21 cellular contexts compared by ENCODE assay signal in genomic region chr15:51491941-51492340, GRCh38.
DNase-seq lines count a peak whose midpoint lies in the region; ATAC-seq, FAIRE-seq and TF ChIP-seq lines count a peak whose summit lies in the region.
"Had no signal": no experiment of that assay in that cellular context is flagged by ENCODE, and none has a peak within 500 bp of the region (broad histone marks: within the 10 kb centered on the region; RNA-seq: fewer than 3 reads in every experiment).

No MANE protein-coding gene starts in this region.

- CTCF ChIA-PET in A549 (lab: Yijun Ruan, JAX): interaction anchor here (0.6 to 2.0 kb wide), 2 partner anchors 9 to 11 kb away, joined by 3 to 5 read pairs; no protein-coding TSS in a partner anchor
- CTCF ChIA-PET in H1 (lab: Charles Lee; ENCODE audit: partially characterized antibody): interaction anchor here (0.6 to 1.3 kb wide), 2 partner anchors 89 to 1657 kb away, joined by 3 read pairs; no protein-coding TSS in a partner anchor

- no peak for TF ChIP-seq RAD21 in A549 (conservative IDR thresholded peaks at IDR 0.05 in 1 of 2, IDR thresholded peaks at IDR 0.05 in 1 of 2)
- TF ChIP-seq RAD21 in H1 (IDR thresholded peaks at IDR 0.05 in 1 of 2, conservative IDR thresholded peaks at IDR 0.05 in 1 of 2; ENCODE audit: low read depth in 2 of 2, low read length in 2 of 2): no peak

- DNase-seq in A549 (ENCODE audit: low read depth in 1 of 2, low spot score in 1 of 2) (no peak), GM12891 (ENCODE audit: insufficient read length, low spot score) (no peak), H1 (ENCODE audit: low read depth in 1 of 2, low spot score in 2 of 2) (no peak), pancreas (no peak), gastrocnemius medialis (no peak)
- DNase-seq: 8988T; C1 segment of cervical spinal cord; Caco-2; CD4-positive, CD25-positive, alpha-beta regulatory T cell; CD8-positive, alpha-beta T cell; DMS153; DND-41; GM23248; HFFc6 had no signal

- H4K8ac ChIP-seq in H1 (ENCODE audit: extremely low read depth, insufficient read depth, low read length): peak overlapping the region; percentile 51; the same call in 1 of the 2 replicates

- H3K23me2 ChIP-seq in H1 (ENCODE audit: low read depth, low read length): no peaks in the 10 kb centered on the region

- POLR2A ChIA-PET in A549 (lab: Yijun Ruan, JAX): no interaction called here
- POLR2A ChIA-PET in H1 (lab: Charles Lee; ENCODE audit: partially characterized antibody): no interaction called here

- H3K4me2 ChIP-seq in A549 (no peak overlapping the region), H1 (ENCODE audit: insufficient read depth in 1 of 2, low read depth in 2 of 2, low read length in 2 of 2) (no peak overlapping the region)

- in situ Hi-C loops in gastrocnemius medialis (cut with MboI; ENCODE audit: low sequenced_read_pairs in 4 of 4): no loop called here

- no peak overlapping the region for H3K4ac ChIP-seq in H1 (replicated peaks; ENCODE audit: insufficient read length, low read depth, low read length)

- FAIRE-seq in A549 (lab: Jason Lieb, UNC) (peak; percentile 32), GM12891 (lab: Jason Lieb, UNC) (peak; percentile 43), H1 (lab: Jason Lieb, UNC) (no peak), pancreas (lab: Jason Lieb, UNC) (no peak)
- FAIRE-seq: G401.6, GM18507, GM19239, H54 had no signal

- no peak overlapping the region for H2BK12ac ChIP-seq in H1 (ENCODE audit: low read depth, low read length)

- no peak overlapping the region for H4K91ac ChIP-seq in H1 (replicated peaks; ENCODE audit: insufficient read length, low read length)

- H3K14ac ChIP-seq in H1 (ENCODE audit: insufficient read length): no peak overlapping the region

- no peak overlapping the region for H2BK20ac ChIP-seq in H1 (ENCODE audit: low read length)

- no peaks in the 10 kb centered on the region for H4K20me1 ChIP-seq in H1 (replicated peaks in 1 of 2; ENCODE audit: control insufficient read depth in 1 of 2, insufficient read depth in 2 of 2, low read length in 2 of 2)

- intact Hi-C loops in pancreas (cut with DNase I): no loop called here
- intact Hi-C loops in gastrocnemius medialis (cut with DNase I; ENCODE audit: low total_unique reads): no loop called here

- no peak overlapping the region for H4K5ac ChIP-seq in H1 (ENCODE audit: insufficient read length, low read depth, low read length)

- no peak for TF ChIP-seq POLR2A in A549 (IDR thresholded peaks at IDR 0.05; ENCODE audit: low read length)
- no peak for TF ChIP-seq POLR2A in GM12891 (IDR thresholded peaks at IDR 0.05; ENCODE audit: low read depth, low read length)
- TF ChIP-seq POLR2A in H1 (IDR thresholded peaks at IDR 0.05; ENCODE audit: control extremely low read depth in 1 of 2, low read depth in 2 of 2, low read length in 2 of 2): no peak
- no peak for TF ChIP-seq POLR2A in gastrocnemius medialis (IDR thresholded peaks at IDR 0.05)

- H3K27me3 ChIP-seq in H1 (replicated peaks in 1 of 4; ENCODE audit: control insufficient read depth in 3 of 4, extremely low read depth in 1 of 4, insufficient read depth in 3 of 4, low read length in 3 of 4): no peaks in the 10 kb centered on the region
- no peaks in the 10 kb centered on the region for H3K27me3 ChIP-seq in pancreas
- H3K27me3 ChIP-seq in gastrocnemius medialis: no peaks in the 10 kb centered on the region

- no peak for TF ChIP-seq CTCF in A549 (IDR thresholded peaks at IDR 0.05)
- no peak for TF ChIP-seq CTCF in H1 (IDR thresholded peaks at IDR 0.05; ENCODE audit: control extremely low read depth in 1 of 3, insufficient read depth in 1 of 3, low read depth in 1 of 3, low read length in 3 of 3)
- no peak for TF ChIP-seq CTCF in pancreas (IDR thresholded peaks at IDR 0.05)
- TF ChIP-seq CTCF in gastrocnemius medialis (IDR thresholded peaks at IDR 0.05 in 4 of 5, conservative IDR thresholded peaks at IDR 0.05 in 1 of 5): no peak

- H2AFZ ChIP-seq in H1 (ENCODE audit: low read length): no peak overlapping the region
- H2AFZ ChIP-seq: GM23248 had no signal

- H2AK5ac ChIP-seq in H1 (ENCODE audit: low read depth, low read length): no peak overlapping the region

- H2BK120ac ChIP-seq in H1 (replicated peaks; ENCODE audit: low read depth, low read length): no peak overlapping the region

- H2BK15ac ChIP-seq in H1 (ENCODE audit: low read length): no peak overlapping the region

- H3K27ac ChIP-seq in A549 (no peak overlapping the region), H1 (ENCODE audit: low read depth, low read length) (no peak overlapping the region), pancreas (peak overlapping the region in 2 of 4 donors; percentile 55 to 56), gastrocnemius medialis (no peak overlapping the region)
- H3K27ac ChIP-seq: GM23248 had no signal

- H3K9me3 ChIP-seq in A549: no peaks in the 10 kb centered on the region
- H3K9me3 ChIP-seq in H1 (ENCODE audit: insufficient read depth in 2 of 2, low read depth in 1 of 2, low read length in 1 of 2): no peaks in the 10 kb centered on the region
- H3K9me3 ChIP-seq in pancreas: no peaks in the 10 kb centered on the region
- H3K9me3 ChIP-seq in gastrocnemius medialis: no peaks in the 10 kb centered on the region
- H3K9me3 ChIP-seq: Caco-2, HAP-1 had no signal

- H3K56ac ChIP-seq in H1 (replicated peaks; ENCODE audit: insufficient read length, low read depth, low read length): no peak overlapping the region

- H3K23ac ChIP-seq in H1 (ENCODE audit: insufficient read length): no peak overlapping the region

- H2BK5ac ChIP-seq in H1 (ENCODE audit: low read depth, low read length): no peak overlapping the region

- TF ChIP-seq EP300 in A549 (IDR thresholded peaks at IDR 0.05) (no peak), H1 (IDR thresholded peaks at IDR 0.05; ENCODE audit: borderline replicate concordance in 1 of 2, low read depth in 2 of 2, low read length in 2 of 2) (no peak)

- no peaks in the 10 kb centered on the region for H3K79me2 ChIP-seq in H1 (ENCODE audit: control insufficient read depth in 1 of 2, insufficient read depth in 2 of 2, low read length in 2 of 2)

- 97% methylated on average over 5 of the region's 5 CpGs for whole genome bisulfite sequencing in A549 (ENCODE audit: missing lambda C conversion rate)
- 81% methylated on average over 5 of the region's 5 CpGs; no CpG with 5 or more reads in 1 of the 2 experiments for WGBS in H1 (ENCODE audit: extremely low coverage in 1 of 2, insufficient coverage in 1 of 2, insufficient read length in 1 of 2, insufficient replicate concordance in 2 of 2, low coverage in 1 of 2, low lambda C conversion rate in 2 of 2, missing lambda C conversion rate in 1 of 2), 2 experiments
- 71 to 72% methylated on average over 5 of the region's 5 CpGs for WGBS in pancreas, 2 donors

- H3K18ac ChIP-seq in H1 (ENCODE audit: extremely low read depth, low read length): no peak overlapping the region

- H3K4me1 ChIP-seq in A549 (0 out of 3 replicates have a peak, but pooled peaks cover 6% of the 10 kb centered on the region), H1 (replicated peaks in 1 of 4; ENCODE audit: control insufficient read depth in 3 of 4, insufficient read depth in 4 of 4, low read length in 3 of 4) (no peaks in the 10 kb centered on the region), pancreas (peaks cover 20 to 30% (median 24%) of the 10 kb centered on the region in 3 donors), gastrocnemius medialis (no peaks in the 10 kb centered on the region)
- H3K4me1 ChIP-seq: HAP-1 had no signal

- H3K36me3 ChIP-seq in H1 (ENCODE audit: control insufficient read depth in 2 of 4, insufficient read depth in 4 of 4, low read length in 3 of 4) (no peaks in the 10 kb centered on the region; a peak in 1 of 8 replicates), pancreas (peaks cover 0 to 6% (median 0%) of the 10 kb centered on the region in 3 donors), gastrocnemius medialis (no peaks in the 10 kb centered on the region)

- no peak overlapping the region for H3K4me3 ChIP-seq in A549
- no peak overlapping the region for H3K4me3 ChIP-seq in H1 (ENCODE audit: extremely low read depth in 1 of 4, insufficient read depth in 2 of 4, low read depth in 3 of 4, low read length in 4 of 4)
- no peak overlapping the region for H3K4me3 ChIP-seq in pancreas
- no peak overlapping the region for H3K4me3 ChIP-seq in gastrocnemius medialis
- H3K4me3 ChIP-seq: GM23248, HAP-1 had no signal

- no peak for ATAC-seq in A549
- peak in 3 of 4 donors; percentile 5 to 20 (median 10) for ATAC-seq in pancreas
- ATAC-seq in gastrocnemius medialis: no peak
- ATAC-seq in HG02642 (IDR thresholded peaks at IDR 0.05; ENCODE audit: poor library complexity, unreplicated experiment): no peak
- ATAC-seq in GM19035 (IDR thresholded peaks at IDR 0.05; ENCODE audit: unreplicated experiment): no peak
- ATAC-seq: CD8-positive, alpha-beta T cell had no signal

- H3K9ac ChIP-seq in H1 (replicated peaks in 1 of 4; ENCODE audit: extremely low read depth in 1 of 4, low read depth in 3 of 4, low read length in 3 of 4): no peak overlapping the region
- H3K9ac ChIP-seq: GM23248 had no signal

- H3K79me1 ChIP-seq in H1 (ENCODE audit: low read depth, low read length): no peaks in the 10 kb centered on the region

TF ChIP-seq in A549, 52 proteins besides CTCF, POLR2A, EP300 and RAD21 (continues in another document):
- TF ChIP-seq GATA3 (IDR thresholded peaks at IDR 0.05; ENCODE audit: borderline replicate concordance): no peak
- TF ChIP-seq HOXB13 (CRISPR knock-in tag; IDR thresholded peaks at IDR 0.05; ENCODE audit: low read depth): no peak
- no peak for TF ChIP-seq CBX2 (IDR thresholded peaks at IDR 0.05; ENCODE audit: borderline replicate concordance, low read depth)
- no peak for TF ChIP-seq ZNF302 (CRISPR knock-in tag; IDR thresholded peaks at IDR 0.05)

TF ChIP-seq in GM12891, 5 proteins besides CTCF, POLR2A, EP300 and RAD21:
- no peak for TF ChIP-seq PAX5 (IDR thresholded peaks at IDR 0.05; ENCODE audit: insufficient read depth, low read length, severe bottlenecking)
- TF ChIP-seq POU2F2 (IDR thresholded peaks at IDR 0.05; ENCODE audit: low read depth, low read length): no peak
- no peak for TF ChIP-seq SPI1 (IDR thresholded peaks at IDR 0.05; ENCODE audit: low read depth, low read length)
- no peak for TF ChIP-seq POLR2AphosphoS5 (IDR thresholded peaks at IDR 0.05; ENCODE audit: low read depth, low read length)
- TF ChIP-seq TAF1 (IDR thresholded peaks at IDR 0.05; ENCODE audit: low read depth, low read length): no peak

TF ChIP-seq in H1, 55 proteins besides CTCF, POLR2A, EP300 and RAD21:
- TF ChIP-seq TBP (IDR thresholded peaks at IDR 0.05; ENCODE audit: low read depth, low read length) (no peak), NRF1 (IDR thresholded peaks at IDR 0.05; ENCODE audit: low read depth, low read length) (no peak), ZNF274 (IDR thresholded peaks at IDR 0.05; ENCODE audit: borderline replicate concordance, extremely low read depth, low read length) (no peak), CBX5 (IDR thresholded peaks at IDR 0.05; ENCODE audit: low read depth, low read length) (no peak)

Comparison
In these comparisons a context has a peak if more than half of its experiments do, and no peak if none do; other contexts are left out.
1. ATAC-seq: peak in pancreas (3 of 4); none in A549 (0 of 2), gastrocnemius medialis (0 of 2), HG02642 (single experiment) and GM19035 (single experiment).